Comparison of ENCODE assay signal across 8 cellular contexts in genomic region chr11:8263769-8264410, GRCh38. TPM values are rescaled to one million over a fixed set of nuclear protein-coding genes. Genes with fewer than 3 reads are reported as not detected.
A peak's percentile ranks its signal among the peaks of the same experiment; 100 is the strongest.
DNase-seq lines count a peak whose midpoint lies in the region; ATAC-seq, FAIRE-seq and TF ChIP-seq lines count a peak whose summit lies in the region.

TSS of gene LMO1 (minus strand) at chr11:8263878. CDS start at chr11:8263362, 516 bp downstream.

- H3K4me3 ChIP-seq in small intestine (ENCODE audit: low read depth in 1 of 2, low read length in 2 of 2): peak within 1 kb of the TSS in 1 of 2 donors; percentile 33

- H3K4me1 Mint-ChIP-seq in MCF 10A (ENCODE audit: insufficient read depth, unreplicated experiment): peaks cover 12% of the 10 kb centered on the region

- peaks cover 12% of the 10 kb centered on the region for H3K27me3 Mint-ChIP-seq in MCF 10A (ENCODE audit: insufficient read depth, unreplicated experiment)

- H3K9me3 ChIP-seq in small intestine (ENCODE audit: control insufficient read depth, low read depth): no peaks in the 10 kb centered on the region

- no TSS peak for BruUV-seq in MCF 10A (replicated peaks; lab: Mats Ljungman, UMichigan)

- intact Hi-C loops in MCF 10A (cut with micrococcal nuclease): loop anchor here (1.0 to 2.0 kb wide), 4 partner anchors 17 to 302 kb away; no protein-coding TSS in a partner anchor

- POLR2A ChIA-PET in MCF 10A (lab: Yijun Ruan, JAX): interaction anchor here (1.0 to 2.0 kb wide), 8 partner anchors 10 to 62 kb away, joined by 3 to 7 read pairs (median 4); no protein-coding TSS in a partner anchor

- H3K36me3 Mint-ChIP-seq in MCF 10A (ENCODE audit: insufficient read depth, unreplicated experiment): no peaks in the 10 kb centered on the region

- CTCF ChIA-PET in MCF 10A (lab: Yijun Ruan, JAX): interaction anchor here (0.5 to 15.4 kb wide), 57 partner anchors 9 to 1982 kb away, joined by 3 to 398 read pairs (median 3); no protein-coding TSS in a partner anchor

- DNase-seq in GM04504 (ENCODE audit: low read depth) (peak; percentile 21), NCI-H2081 (lab: John Stamatoyannopoulos, UW) (peak; percentile 75 to 83), UCSD-AML1 (lab: John Stamatoyannopoulos, UW; ENCODE audit: unreplicated experiment) (peak; percentile 79), MCF 10A (ENCODE audit: unreplicated experiment) (peak; percentile 79), iPS-NIHi7 (ENCODE audit: extremely low spot score) (peak; percentile 90), small intestine (peak; percentile 55)

- H3K27ac Mint-ChIP-seq in MCF 10A (ENCODE audit: low read depth, unreplicated experiment): no peak within 1 kb of the TSS

- no peaks in the 10 kb centered on the region for H3K9me3 Mint-ChIP-seq in MCF 10A (ENCODE audit: unreplicated experiment)

- no peaks in the 10 kb centered on the region for H3K36me3 ChIP-seq in small intestine (ENCODE audit: control insufficient read depth in 2 of 2, insufficient read depth in 2 of 2, low read length in 2 of 2)

- peaks cover 19 to 42% of the 10 kb centered on the region in 2 donors for H3K27me3 ChIP-seq in small intestine (ENCODE audit: control insufficient read depth in 2 of 2, insufficient read depth in 2 of 2, low read length in 2 of 2)

- WGBS in small intestine, 3 donors: 2 to 4% (median 3%) methylated on average over 22 of the region's 22 CpGs

- H3K4me3 Mint-ChIP-seq in MCF 10A (ENCODE audit: unreplicated experiment): peak within 1 kb of the TSS; percentile 61

- H3K27ac ChIP-seq in small intestine (ENCODE audit: low read depth in 1 of 2, low read length in 1 of 2): no peak within 1 kb of the TSS

- no peaks in the 10 kb centered on the region for H3K4me1 ChIP-seq in small intestine (ENCODE audit: control insufficient read depth in 2 of 2, insufficient read depth in 1 of 2, low read depth in 1 of 2, low read length in 1 of 2)

- ATAC-seq in HG02852 (IDR thresholded peaks at IDR 0.05; ENCODE audit: unreplicated experiment) (peak; percentile 67), HG02884 (IDR thresholded peaks at IDR 0.05; ENCODE audit: unreplicated experiment) (no peak)

- peak; percentile 86 for TF ChIP-seq CTCF in MCF 10A (IDR thresholded peaks at IDR 0.05; ENCODE audit: unreplicated experiment)

- FAIRE-seq in small intestine (lab: Jason Lieb, UNC): no peak

RNA-seq across cellular contexts. Expression of gene LMO1, which starts in this region (rescaled TPM):
- total RNA-seq in MCF 10A (2022): not detected in 2 replicates
- not detected for polyA plus RNA-seq in small intestine

Comparison
In these comparisons a context has a peak if more than half of its experiments do, and no peak if none do; other contexts are left out.
1. Peak in DNase-seq in MCF 10A; RNA of the gene not detected or under 1 TPM.
2. Peak in DNase-seq in small intestine; RNA of the gene not detected or under 1 TPM.
3. DNase-seq: peak in every context shown above with its lines; median percentile 90 in iPS-NIHi7; 79 in NCI-H2081; 79 in UCSD-AML1; 79 in MCF 10A; 55 in small intestine; 21 in GM04504.